8 cellular contexts compared by ENCODE assay signal in the genomic region with DNA sequence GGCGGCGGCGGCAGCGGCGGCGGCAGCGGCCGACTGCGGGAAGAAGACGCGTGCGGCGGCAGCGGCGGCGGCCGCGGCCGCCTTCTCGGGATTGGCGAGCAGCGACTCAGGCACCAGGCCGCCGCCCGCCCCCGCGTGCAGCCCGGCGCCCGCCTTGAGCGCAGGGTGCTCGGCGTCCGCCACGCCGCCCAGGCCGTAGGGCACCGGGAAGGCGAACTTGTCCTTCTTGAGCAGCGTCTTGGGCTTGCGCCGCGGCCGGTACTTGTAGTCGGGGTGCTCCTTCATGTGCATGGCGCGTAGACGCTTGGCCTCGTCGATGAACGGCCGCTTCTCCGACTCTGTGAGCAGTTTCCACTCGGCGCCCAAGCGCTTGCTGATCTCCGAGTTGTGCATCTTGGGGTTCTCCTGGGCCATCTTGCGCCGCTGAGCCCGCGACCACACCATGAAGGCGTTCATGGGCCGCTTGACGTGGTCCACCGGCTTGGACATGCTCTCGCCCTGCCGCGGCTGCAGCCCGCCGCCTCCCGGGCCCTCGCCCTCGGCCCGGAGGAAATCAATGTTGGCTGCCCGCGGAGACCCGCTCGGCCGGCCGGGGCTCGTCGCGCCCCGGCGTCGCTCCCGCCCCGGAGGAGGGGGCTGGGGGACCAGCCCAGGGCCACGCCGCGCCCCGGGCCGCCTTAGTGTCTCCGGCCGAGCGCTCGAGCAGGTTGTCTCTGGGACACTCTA. TPM values are rescaled to one million over a fixed set of nuclear protein-coding genes. Genes with fewer than 3 reads are reported as not detected.
A peak's percentile ranks its signal among the peaks of the same experiment; 100 is the strongest.
DNase-seq lines count a peak whose midpoint lies in the region; ATAC-seq lines count a peak whose summit lies in the region.

No MANE protein-coding gene starts in this region.

- H3K9me3 ChIP-seq in BLaER1 (peaks cover 47% of the 10 kb centered on the region), neuron (ENCODE audit: low read length) (no peaks in the 10 kb centered on the region)

- in situ Hi-C loops in KBM-7 (cut with MboI; ENCODE audit: low pct_unique_long_range_greater_than_20kb, low sequenced_read_pairs), result loop anchor here (25.0 kb wide), 1 partner anchor 426 kb away; no protein-coding TSS in a partner anchor

- H3K4me3 ChIP-seq in BLaER1 (peak overlapping the region; percentile 41; the same call in 1 of the 2 replicates), neuron (ENCODE audit: low read length) (peak overlapping the region; percentile 78)

- peak; percentile 19 for DNase-seq in KBM-7
- peak; percentile 49 for DNase-seq in dermis blood vessel endothelial cell
- no peak for DNase-seq in NOMO-1 treated with dmso at 0.1 percent for 144 hours (lab: John Stamatoyannopoulos, UW; ENCODE audit: unreplicated experiment)
- no peak for DNase-seq in kidney glomerular epithelial cell (lab: John Stamatoyannopoulos, UW)

- no peaks in the 10 kb centered on the region for H3K4me1 ChIP-seq in BLaER1
- peaks cover 28% of the 10 kb centered on the region for H3K4me1 ChIP-seq in neuron (ENCODE audit: insufficient read depth, low read length)

- H3K36me3 ChIP-seq in BLaER1, result no peaks in the 10 kb centered on the region
- H3K36me3 ChIP-seq in neuron (ENCODE audit: insufficient read depth, low read length), result peaks cover 27% of the 10 kb centered on the region

- H3K9ac ChIP-seq in BLaER1, result no peak overlapping the region

- H2AFZ ChIP-seq in neuron (ENCODE audit: low read depth, low read length), result no peak overlapping the region

- ATAC-seq in GM19035 (IDR thresholded peaks at IDR 0.05; ENCODE audit: unreplicated experiment) (peak; percentile 18), GM18861 (IDR thresholded peaks at IDR 0.05; ENCODE audit: unreplicated experiment) (no peak)

- H3K27me3 ChIP-seq in BLaER1 (peaks cover 100% of the 10 kb centered on the region), neuron (ENCODE audit: insufficient read depth, low read length) (no peaks in the 10 kb centered on the region)

- H3K4me2 ChIP-seq in BLaER1, result no peak overlapping the region

- H4K20me1 ChIP-seq in BLaER1, result peaks cover 58% of the 10 kb centered on the region

- H3K27ac ChIP-seq in BLaER1, result no peak overlapping the region

RNA-seq across cellular contexts. Expression of gene SOX21, which starts 0.6 kb away (rescaled TPM):
- 0.37 TPM in 1 of 2 replicates, not detected in the other for total RNA-seq in dermis blood vessel endothelial cell

Comparison
In these comparisons a context has a peak if more than half of its experiments do, and no peak if none do; other contexts are left out.
1. DNase-seq: peak in KBM-7 (single experiment) and dermis blood vessel endothelial cell (single experiment); none in NOMO-1 treated with dmso at 0.1 percent for 144 hours (single experiment) and kidney glomerular epithelial cell (single experiment).